In the genomic region with DNA sequence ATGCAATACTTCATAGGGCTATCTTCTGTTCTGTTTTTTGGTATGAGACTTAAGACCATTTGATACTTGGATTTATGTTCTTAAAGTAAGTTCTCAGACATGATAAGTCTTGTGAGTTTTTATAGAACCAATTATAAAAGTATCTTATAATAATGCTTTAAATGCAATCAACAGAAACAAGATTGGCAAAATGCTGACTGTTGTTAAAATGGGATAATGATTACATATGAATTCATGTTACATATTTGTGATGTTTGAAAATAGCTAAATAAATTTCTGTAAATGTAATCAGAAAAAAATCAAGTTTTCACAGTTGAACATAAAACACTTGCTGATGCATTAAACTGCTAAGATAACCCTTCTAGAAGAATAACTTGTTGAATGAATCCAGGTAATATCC, we compare ENCODE assay signal across 23 cellular contexts.
"Had no signal": no experiment of that assay in that cellular context is flagged by ENCODE, and none has a peak within 500 bp of the region (broad histone marks: within the 10 kb centered on the region; RNA-seq: fewer than 3 reads in every experiment).

No MANE protein-coding gene starts in this region.

- H2AFZ ChIP-seq: hepatocyte had no signal

- H3K36me3 ChIP-seq: esophagus muscularis mucosa, gastroesophageal sphincter, heart left ventricle, left lung, lower lobe of right lung had no signal

- H3K4me3 ChIP-seq: coronary artery, dorsolateral prefrontal cortex, esophagus muscularis mucosa, gastroesophageal sphincter, heart left ventricle, hepatocyte, left lung, lower lobe of right lung, mucosa of descending colon had no signal

- ATAC-seq: foreskin keratinocyte, gastroesophageal sphincter, heart left ventricle, left cardiac atrium, left lung, left ventricle myocardium superior, lower lobe of right lung, mucosa of descending colon had no signal

- H3K4me2 ChIP-seq: hepatocyte had no signal

- H3K27me3 ChIP-seq: dorsolateral prefrontal cortex, esophagus muscularis mucosa, foreskin keratinocyte, gastroesophageal sphincter, heart left ventricle, hepatocyte, left lung had no signal

- H3K9me3 ChIP-seq: esophagus muscularis mucosa, gastroesophageal sphincter, heart left ventricle, left lung, lower lobe of right lung, mucosa of descending colon had no signal

- FAIRE-seq: colon, endothelial cell of umbilical vein, frontal cortex had no signal

- H3K79me2 ChIP-seq: hepatocyte had no signal

- H3K27ac ChIP-seq: coronary artery, dorsolateral prefrontal cortex, esophagus muscularis mucosa, foreskin keratinocyte, gastroesophageal sphincter, heart left ventricle, hepatocyte, left lung, lower lobe of right lung had no signal

- DNase-seq: dermis blood vessel endothelial cell; dorsolateral prefrontal cortex; effector CD4-positive, alpha-beta T cell; effector memory CD4-positive, alpha-beta T cell; foreskin keratinocyte; heart left ventricle; hypothalamus; immature natural killer cell; islet precursor cell; left cardiac atrium; left lung; left ventricle myocardium superior; lower lobe of right lung; mesenchymal stem cell; mucosa of descending colon; naive B cell had no signal

- H3K4me1 ChIP-seq: esophagus muscularis mucosa, foreskin keratinocyte, gastroesophageal sphincter, heart left ventricle, left lung, lower lobe of right lung had no signal
